In the genomic region with DNA sequence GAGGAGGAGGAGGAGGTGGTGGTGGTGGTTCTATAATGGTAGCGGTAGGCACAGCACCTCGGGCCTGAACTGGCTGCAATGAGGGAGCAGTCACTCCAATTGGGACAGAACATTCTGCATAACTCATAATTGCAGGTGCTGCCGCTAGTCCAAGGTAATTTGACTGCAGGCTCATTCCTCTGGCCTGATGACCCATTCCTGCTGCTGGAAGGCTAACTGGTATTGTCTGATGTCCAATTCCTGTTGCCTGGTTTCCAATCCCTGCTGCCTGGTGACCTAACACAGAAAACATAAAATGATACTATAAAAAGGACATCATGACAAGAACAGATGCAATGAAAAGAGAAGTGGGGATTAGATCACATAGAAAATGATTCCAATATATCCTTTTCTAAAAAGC, we compare ENCODE assay signal across 1 cellular context.
TF ChIP-seq lines count a peak whose summit lies in the region.

No MANE protein-coding gene starts in this region.

TF ChIP-seq in HepG2, 621 proteins besides CTCF, POLR2A, EP300 and RAD21:
- no peak for TF ChIP-seq ZFP41 (CRISPR knock-in tag; IDR thresholded peaks at IDR 0.05; ENCODE audit: borderline replicate concordance)
- TF ChIP-seq, protein P1, sequence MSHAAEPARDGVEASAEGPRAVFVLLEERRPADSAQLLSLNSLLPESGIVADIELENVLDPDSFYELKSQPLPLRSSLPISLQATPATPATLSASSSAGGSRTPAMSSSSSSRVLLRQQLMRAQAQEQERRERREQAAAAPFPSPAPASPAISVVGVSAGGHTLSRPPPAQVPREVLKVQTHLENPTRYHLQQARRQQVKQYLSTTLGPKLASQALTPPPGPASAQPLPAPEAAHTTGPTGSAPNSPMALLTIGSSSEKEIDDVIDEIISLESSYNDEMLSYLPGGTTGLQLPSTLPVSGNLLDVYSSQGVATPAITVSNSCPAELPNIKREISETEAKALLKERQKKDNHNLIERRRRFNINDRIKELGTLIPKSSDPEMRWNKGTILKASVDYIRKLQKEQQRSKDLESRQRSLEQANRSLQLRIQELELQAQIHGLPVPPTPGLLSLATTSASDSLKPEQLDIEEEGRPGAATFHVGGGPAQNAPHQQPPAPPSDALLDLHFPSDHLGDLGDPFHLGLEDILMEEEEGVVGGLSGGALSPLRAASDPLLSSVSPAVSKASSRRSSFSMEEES (CRISPR knock-in tag; IDR thresholded peaks at IDR 0.05): no peak
